In genomic region chr5:14410942-14411258, GRCh38 we compare ENCODE assay signal across 19 cellular contexts.
DNase-seq lines count a peak whose midpoint lies in the region; ATAC-seq, FAIRE-seq and TF ChIP-seq lines count a peak whose summit lies in the region.
"Had no signal": no experiment of that assay in that cellular context is flagged by ENCODE, and none has a peak within 500 bp of the region (broad histone marks: within the 10 kb centered on the region; RNA-seq: fewer than 3 reads in every experiment).

No MANE protein-coding gene starts in this region.

- H3K4me2 ChIP-seq in astrocyte (ENCODE audit: low read length) (no peak overlapping the region), smooth muscle cell (no peak overlapping the region)

- H3K4me3 ChIP-seq in CD4-positive, CD25-positive, alpha-beta regulatory T cell (ENCODE audit: low read depth, low read length), result no peak overlapping the region
- H3K4me3 ChIP-seq in astrocyte (ENCODE audit: insufficient read depth, low read depth, low read length), result no peak overlapping the region
- no peak overlapping the region for H3K4me3 ChIP-seq in smooth muscle cell
- H3K4me3 ChIP-seq: suprapubic skin had no signal

- H3K4me3 Mint-ChIP-seq in CD4-positive, CD25-positive, alpha-beta regulatory T cell, result no peak overlapping the region
- no peak overlapping the region for H3K4me3 Mint-ChIP-seq in astrocyte (ENCODE audit: unreplicated experiment)

- no peaks in the 10 kb centered on the region for H3K9me3 Mint-ChIP-seq in CD4-positive, CD25-positive, alpha-beta regulatory T cell
- no peaks in the 10 kb centered on the region for H3K9me3 Mint-ChIP-seq in astrocyte (ENCODE audit: unreplicated experiment)

- H3K36me3 Mint-ChIP-seq in CD4-positive, CD25-positive, alpha-beta regulatory T cell, result no peaks in the 10 kb centered on the region
- peaks cover 24% of the 10 kb centered on the region for H3K36me3 Mint-ChIP-seq in astrocyte (ENCODE audit: low read depth, unreplicated experiment)

- H3K79me2 ChIP-seq in astrocyte (ENCODE audit: insufficient read depth, low read length) (peaks cover 81% of the 10 kb centered on the region), smooth muscle cell (ENCODE audit: low read depth) (no peaks in the 10 kb centered on the region)

- 51% methylated on average over 5 of the region's 5 CpGs for WGBS in smooth muscle cell (ENCODE audit: low lambda C conversion rate)

- H3K27ac ChIP-seq in CD4-positive, CD25-positive, alpha-beta regulatory T cell (ENCODE audit: insufficient read depth, low read length, poor library complexity, severe bottlenecking), result no peak overlapping the region
- H3K27ac ChIP-seq in astrocyte (ENCODE audit: low read depth, low read length), result no peak overlapping the region
- H3K27ac ChIP-seq in smooth muscle cell (ENCODE audit: low read depth), result peak overlapping the region; percentile 40
- H3K27ac ChIP-seq: WERI-Rb-1 had no signal

- no peak for DNase-seq in CD4-positive, CD25-positive, alpha-beta regulatory T cell
- no peak for DNase-seq in astrocyte (ENCODE audit: low read depth)
- peak; percentile 39 for DNase-seq in left kidney (ENCODE audit: low read depth, low spot score)
- no peak for DNase-seq in smooth muscle cell (lab: John Stamatoyannopoulos, UW; ENCODE audit: unreplicated experiment)
- DNase-seq in G401 (ENCODE audit: low spot score), result no peak
- no peak for DNase-seq in GM19239 (ENCODE audit: insufficient read length, low spot score)
- DNase-seq in stimulated activated CD4-positive, alpha-beta T cell treated with anti-CD3 and anti-CD28 coated beads, Interleukin-4, amount 100 ng/mL, for 24 hours, result no peak
- DNase-seq: activated CD8-positive, alpha-beta memory T cell treated with anti-CD3 and anti-CD28 coated beads for 24 hours; activated effector memory CD4-positive, alpha-beta T cell treated with anti-CD3 and anti-CD28 coated beads, Interleukin-2, amount 50 U/mL, for 16 hours; effector memory CD4-positive, alpha-beta T cell; mesendoderm; NCI-H2029 treated with DMSO at 0.1 percent for 48 hours; NCI-H526; nucleus accumbens; PC-3; WERI-Rb-1 had no signal

- peaks cover 32% of the 10 kb centered on the region for H4K20me1 ChIP-seq in astrocyte (ENCODE audit: insufficient read depth, low read length)
- H4K20me1 ChIP-seq in smooth muscle cell (ENCODE audit: low read depth), result peaks cover 39% of the 10 kb centered on the region

- in situ Hi-C loops in G401 (cut with HindIII; ENCODE audit: low sequenced_read_pairs), result no loop called here

- TF ChIP-seq CTCF in astrocyte (IDR thresholded peaks at IDR 0.05; ENCODE audit: insufficient read depth, low read depth, low read length), result no peak
- no peak for TF ChIP-seq CTCF in smooth muscle cell (IDR thresholded peaks at IDR 0.05; ENCODE audit: borderline replicate concordance, insufficient read depth, poor library complexity, severe bottlenecking)

- H3F3A ChIP-seq in smooth muscle cell (ENCODE audit: low read depth), result peaks cover 23% of the 10 kb centered on the region

- no peak for FAIRE-seq in astrocyte (lab: Jason Lieb, UNC)
- no peak for FAIRE-seq in GM19239 (lab: Jason Lieb, UNC)
- FAIRE-seq: GM18507 had no signal

- H3K9ac ChIP-seq in astrocyte (ENCODE audit: low read length), result peak overlapping the region; percentile 16
- H3K9ac ChIP-seq in smooth muscle cell (ENCODE audit: low read depth), result no peak overlapping the region

- H3K9me3 ChIP-seq in CD4-positive, CD25-positive, alpha-beta regulatory T cell (ENCODE audit: control insufficient read depth in 2 of 2, low read length in 2 of 2), result no peaks in the 10 kb centered on the region
- H3K9me3 ChIP-seq in astrocyte (ENCODE audit: insufficient read depth, low read depth, low read length) (no peaks in the 10 kb centered on the region), smooth muscle cell (replicated peaks; ENCODE audit: low read depth) (no peaks in the 10 kb centered on the region)
- H3K9me3 ChIP-seq: suprapubic skin had no signal

- no peaks in the 10 kb centered on the region for H3K27me3 Mint-ChIP-seq in CD4-positive, CD25-positive, alpha-beta regulatory T cell
- H3K27me3 Mint-ChIP-seq in astrocyte (ENCODE audit: low read depth, unreplicated experiment), result no peaks in the 10 kb centered on the region

- ATAC-seq in CD4-positive, CD25-positive, alpha-beta regulatory T cell (ENCODE audit: low read depth in 2 of 2), result no peak
- no peak for ATAC-seq in HG02798 (IDR thresholded peaks at IDR 0.05; ENCODE audit: poor library complexity, unreplicated experiment)
- ATAC-seq: PC-3 had no signal

- peak overlapping the region in 2 of 3 donors; percentile 47 to 96 for H3K27ac Mint-ChIP-seq in CD4-positive, CD25-positive, alpha-beta regulatory T cell
- H3K27ac Mint-ChIP-seq in astrocyte (ENCODE audit: unreplicated experiment), result no peak overlapping the region

- H3K36me3 ChIP-seq in CD4-positive, CD25-positive, alpha-beta regulatory T cell (ENCODE audit: control insufficient read depth, insufficient read depth, low read length), result no peaks in the 10 kb centered on the region
- H3K36me3 ChIP-seq in astrocyte (ENCODE audit: insufficient read depth, low read length) (peaks cover 83% of the 10 kb centered on the region), smooth muscle cell (ENCODE audit: low read depth) (peaks cover 12% of the 10 kb centered on the region)

- H3K27me3 ChIP-seq in CD4-positive, CD25-positive, alpha-beta regulatory T cell (ENCODE audit: control insufficient read depth, insufficient read depth, low read length), result no peaks in the 10 kb centered on the region
- H3K27me3 ChIP-seq in astrocyte (ENCODE audit: insufficient read depth, low read length) (no peaks in the 10 kb centered on the region), smooth muscle cell (ENCODE audit: low read depth) (no peaks in the 10 kb centered on the region)
- H3K27me3 ChIP-seq: suprapubic skin had no signal

- no peak overlapping the region for H2AFZ ChIP-seq in astrocyte (ENCODE audit: low read depth, low read length)
- no peak overlapping the region for H2AFZ ChIP-seq in smooth muscle cell (ENCODE audit: low read depth)

- peaks cover 23 to 49% (median 37%) of the 10 kb centered on the region in 4 donors for H3K4me1 Mint-ChIP-seq in CD4-positive, CD25-positive, alpha-beta regulatory T cell
- H3K4me1 Mint-ChIP-seq in astrocyte (ENCODE audit: low read depth, unreplicated experiment), result peaks cover 28% of the 10 kb centered on the region

- peaks cover 36% of the 10 kb centered on the region for H3K4me1 ChIP-seq in CD4-positive, CD25-positive, alpha-beta regulatory T cell (ENCODE audit: control insufficient read depth, insufficient read depth, low read length, poor library complexity, severe bottlenecking)
- H3K4me1 ChIP-seq in astrocyte (ENCODE audit: insufficient read depth, low read length), result peaks cover 67% of the 10 kb centered on the region
- H3K4me1 ChIP-seq in smooth muscle cell (ENCODE audit: low read depth), result no peaks in the 10 kb centered on the region
